ENCODE assay signal across 1 cellular context in the genomic region with DNA sequence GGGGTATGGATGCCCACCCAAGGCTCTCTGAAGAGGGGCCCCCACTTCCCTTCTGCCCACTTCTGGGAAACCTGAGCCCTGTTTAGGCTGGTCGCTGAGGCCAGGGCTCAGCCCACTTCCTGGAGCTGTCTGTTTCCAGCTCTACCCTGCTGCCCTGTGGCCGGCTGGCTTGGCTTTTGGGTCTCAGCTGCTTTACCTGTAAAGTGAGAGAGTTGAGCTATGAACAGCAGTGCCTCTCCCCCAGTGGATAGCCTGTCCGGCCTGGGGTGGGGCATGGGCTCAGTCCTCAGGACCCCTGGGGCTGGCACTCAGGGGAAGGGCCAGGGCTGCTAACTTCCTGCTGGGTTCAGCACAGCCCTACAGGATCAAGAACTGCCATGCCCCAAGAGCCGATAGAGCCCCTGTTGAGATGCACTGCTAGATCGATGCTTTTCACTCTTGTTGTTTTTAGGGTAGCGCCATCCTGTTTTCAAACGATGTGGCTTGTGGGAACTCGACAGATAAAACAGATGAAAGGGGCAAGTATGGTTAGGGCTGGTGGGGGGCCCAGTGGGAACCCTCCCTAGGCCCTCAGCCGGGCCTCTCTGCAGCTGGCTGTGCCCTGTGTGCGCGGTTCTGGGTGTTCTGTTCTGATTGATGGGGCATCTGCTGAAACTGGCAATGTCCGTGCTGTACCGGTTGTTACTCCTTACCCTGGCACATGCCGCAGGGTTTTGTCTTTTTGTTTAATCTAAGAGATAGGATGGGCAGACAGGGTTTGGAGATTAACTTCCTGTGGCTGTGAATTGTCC.
TF ChIP-seq lines count a peak whose summit lies in the region.

No MANE protein-coding gene starts in this region.

TF ChIP-seq in HCT116, 20 proteins besides CTCF, POLR2A, EP300 and RAD21 (continued from another document):
- no peak for TF ChIP-seq ZNF274 (IDR thresholded peaks at IDR 0.05; ENCODE audit: low read depth, low read length)
- TF ChIP-seq EZH2 (IDR thresholded peaks at IDR 0.05) = no peak
